In the genomic region with DNA sequence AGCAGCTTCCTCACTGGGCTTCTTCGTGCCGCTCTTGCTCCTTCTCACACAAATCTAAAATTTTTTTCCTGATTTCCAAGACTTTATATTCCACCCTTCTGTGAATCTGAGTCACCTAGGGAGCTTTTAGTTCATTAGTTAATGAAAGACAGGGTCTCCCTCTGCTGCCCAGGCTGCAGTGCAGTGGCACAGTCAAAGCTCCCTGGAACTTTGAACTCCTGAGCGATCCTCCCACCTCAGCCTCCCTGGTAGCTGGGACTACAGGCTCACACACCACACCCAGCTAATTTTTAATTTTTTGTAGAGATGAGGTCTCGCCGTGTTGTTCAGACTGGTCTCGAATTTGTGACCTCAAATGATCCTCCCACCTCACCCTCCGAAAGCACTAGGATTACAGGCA, we compare ENCODE assay signal across 2 cellular contexts.
TF ChIP-seq lines count a peak whose summit lies in the region.

No MANE protein-coding gene starts in this region.

TF ChIP-seq in A549, 52 proteins besides CTCF, POLR2A, EP300 and RAD21 (continued from another document):
- no peak for TF ChIP-seq NR3C1 (IDR thresholded peaks at IDR 0.05)
- no peak for TF ChIP-seq KDM5A (IDR thresholded peaks at IDR 0.05)
- TF ChIP-seq RFX5 (IDR thresholded peaks at IDR 0.05): no peak
- TF ChIP-seq, protein P1, sequence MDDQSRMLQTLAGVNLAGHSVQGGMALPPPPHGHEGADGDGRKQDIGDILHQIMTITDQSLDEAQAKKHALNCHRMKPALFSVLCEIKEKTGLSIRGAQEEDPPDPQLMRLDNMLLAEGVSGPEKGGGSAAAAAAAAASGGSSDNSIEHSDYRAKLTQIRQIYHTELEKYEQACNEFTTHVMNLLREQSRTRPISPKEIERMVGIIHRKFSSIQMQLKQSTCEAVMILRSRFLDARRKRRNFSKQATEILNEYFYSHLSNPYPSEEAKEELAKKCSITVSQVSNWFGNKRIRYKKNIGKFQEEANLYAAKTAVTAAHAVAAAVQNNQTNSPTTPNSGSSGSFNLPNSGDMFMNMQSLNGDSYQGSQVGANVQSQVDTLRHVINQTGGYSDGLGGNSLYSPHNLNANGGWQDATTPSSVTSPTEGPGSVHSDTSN (IDR thresholded peaks at IDR 0.05): no peak
- no peak for TF ChIP-seq HOXB13 (CRISPR knock-in tag; IDR thresholded peaks at IDR 0.05; ENCODE audit: low read depth)
- TF ChIP-seq TFCP2L1 (CRISPR knock-in tag; IDR thresholded peaks at IDR 0.05): no peak
- TF ChIP-seq, protein P2, sequence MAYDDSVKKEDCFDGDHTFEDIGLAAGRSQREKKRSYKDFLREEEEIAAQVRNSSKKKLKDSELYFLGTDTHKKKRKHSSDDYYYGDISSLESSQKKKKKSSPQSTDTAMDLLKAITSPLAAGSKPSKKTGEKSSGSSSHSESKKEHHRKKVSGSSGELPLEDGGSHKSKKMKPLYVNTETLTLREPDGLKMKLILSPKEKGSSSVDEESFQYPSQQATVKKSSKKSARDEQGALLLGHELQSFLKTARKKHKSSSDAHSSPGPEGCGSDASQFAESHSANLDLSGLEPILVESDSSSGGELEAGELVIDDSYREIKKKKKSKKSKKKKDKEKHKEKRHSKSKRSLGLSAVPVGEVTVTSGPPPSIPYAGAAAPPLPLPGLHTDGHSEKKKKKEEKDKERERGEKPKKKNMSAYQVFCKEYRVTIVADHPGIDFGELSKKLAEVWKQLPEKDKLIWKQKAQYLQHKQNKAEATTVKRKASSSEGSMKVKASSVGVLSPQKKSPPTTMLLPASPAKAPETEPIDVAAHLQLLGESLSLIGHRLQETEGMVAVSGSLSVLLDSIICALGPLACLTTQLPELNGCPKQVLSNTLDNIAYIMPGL (CRISPR knock-in tag; IDR thresholded peaks at IDR 0.05; ENCODE audit: borderline replicate concordance): no peak
- no peak for TF ChIP-seq RNF2 (IDR thresholded peaks at IDR 0.05; ENCODE audit: borderline replicate concordance, low read depth)

TF ChIP-seq in HepG2, 621 proteins besides CTCF, POLR2A, EP300 and RAD21 (continued from another document):
- TF ChIP-seq, protein P3, sequence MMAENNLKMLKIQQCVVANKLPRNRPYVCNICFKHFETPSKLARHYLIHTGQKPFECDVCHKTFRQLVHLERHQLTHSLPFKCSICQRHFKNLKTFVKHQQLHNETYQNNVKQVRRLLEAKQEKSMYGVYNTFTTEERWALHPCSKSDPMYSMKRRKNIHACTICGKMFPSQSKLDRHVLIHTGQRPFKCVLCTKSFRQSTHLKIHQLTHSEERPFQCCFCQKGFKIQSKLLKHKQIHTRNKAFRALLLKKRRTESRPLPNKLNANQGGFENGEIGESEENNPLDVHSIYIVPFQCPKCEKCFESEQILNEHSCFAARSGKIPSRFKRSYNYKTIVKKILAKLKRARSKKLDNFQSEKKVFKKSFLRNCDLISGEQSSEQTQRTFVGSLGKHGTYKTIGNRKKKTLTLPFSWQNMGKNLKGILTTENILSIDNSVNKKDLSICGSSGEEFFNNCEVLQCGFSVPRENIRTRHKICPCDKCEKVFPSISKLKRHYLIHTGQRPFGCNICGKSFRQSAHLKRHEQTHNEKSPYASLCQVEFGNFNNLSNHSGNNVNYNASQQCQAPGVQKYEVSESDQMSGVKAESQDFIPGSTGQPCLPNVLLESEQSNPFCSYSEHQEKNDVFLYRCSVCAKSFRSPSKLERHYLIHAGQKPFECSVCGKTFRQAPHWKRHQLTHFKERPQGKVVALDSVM (CRISPR knock-in tag; IDR thresholded peaks at IDR 0.05): peak; percentile 94
- peak; percentile 47 for TF ChIP-seq HNF4A (CRISPR knock-in tag; IDR thresholded peaks at IDR 0.05)
